ENCODE assay signal across 10 cellular contexts in genomic region chr14:68191567-68192321, GRCh38.
DNase-seq lines count a peak whose midpoint lies in the region; ATAC-seq and TF ChIP-seq lines count a peak whose summit lies in the region.
"Had no signal": no experiment of that assay in that cellular context is flagged by ENCODE, and none has a peak within 500 bp of the region (broad histone marks: within the 10 kb centered on the region; RNA-seq: fewer than 3 reads in every experiment).

No MANE protein-coding gene starts in this region.

- H3K27me3 ChIP-seq in Panc1 (ENCODE audit: control insufficient read depth, insufficient read depth, low read length) (no peaks in the 10 kb centered on the region), stomach (no peaks in the 10 kb centered on the region)

- no peak for TF ChIP-seq EP300 in stomach (IDR thresholded peaks at IDR 0.05)

- TF ChIP-seq POLR2A in stomach (IDR thresholded peaks at IDR 0.05): no peak

- BruUV-seq in Panc1 (replicated peaks; lab: Mats Ljungman, UMichigan): no TSS peak

- no peaks in the 10 kb centered on the region for H3K9me3 ChIP-seq in HEK293 (ENCODE audit: control insufficient read depth, insufficient read depth, low read depth, low read length)
- H3K9me3 ChIP-seq in Panc1 (ENCODE audit: control insufficient read depth, insufficient read depth, low read depth, low read length): no peaks in the 10 kb centered on the region
- no peaks in the 10 kb centered on the region for H3K9me3 ChIP-seq in stomach

- peaks cover 42% of the 10 kb centered on the region for H3K4me1 ChIP-seq in HEK293 (ENCODE audit: control insufficient read depth, insufficient read depth, low read length)
- no peaks in the 10 kb centered on the region; the same call in 1 of the 2 replicates for H3K4me1 ChIP-seq in Panc1 (ENCODE audit: control insufficient read depth, insufficient read depth, low read length)
- H3K4me1 ChIP-seq in stomach: peaks cover 0 to 54% (median 26%) of the 10 kb centered on the region in 4 donors

- intact Hi-C loops in Panc1 (cut with micrococcal nuclease; ENCODE audit: unreplicated experiment) (no loop called here), stomach (cut with DNase I; ENCODE audit: low total_unique reads) (no loop called here)

- H3K27ac ChIP-seq in HEK293 (ENCODE audit: extremely low read depth, low read depth, low read length) (peak overlapping the region; percentile 85), Panc1 (ENCODE audit: low read length) (peak overlapping the region; percentile 51; the same call in 1 of the 2 replicates), stomach (peak overlapping the region; percentile 56 to 85 (median 73))

- POLR2A ChIA-PET in HEK293 (lab: Yijun Ruan, JAX): no interaction called here
- POLR2A ChIA-PET in Panc1 (lab: Charles Lee): interaction anchor here (0.6 kb wide), 1 partner anchor 187 kb away, joined by 3 read pairs; no protein-coding TSS in a partner anchor

- CTCF ChIA-PET in HEK293 (lab: Yijun Ruan, JAX): no interaction called here
- CTCF ChIA-PET in Panc1 (lab: Charles Lee): interaction anchor here (0.5 kb wide), 1 partner anchor 15 kb away, joined by 4 read pairs; no protein-coding TSS in a partner anchor

- no peak for TF ChIP-seq CTCF in HEK293 (tag by site-specific recombination; IDR thresholded peaks at IDR 0.05)
- TF ChIP-seq CTCF in Panc1 (IDR thresholded peaks at IDR 0.05): no peak
- no peak for TF ChIP-seq CTCF in stomach (IDR thresholded peaks at IDR 0.05)

- H3K4me3 ChIP-seq in HEK293 (ENCODE audit: low read depth, low read length) (no peak overlapping the region), Panc1 (ENCODE audit: low read depth in 2 of 2, low read length in 2 of 2) (no peak overlapping the region), stomach (no peak overlapping the region)

- ATAC-seq in Panc1 (no peak), GM19455 (IDR thresholded peaks at IDR 0.05; ENCODE audit: unreplicated experiment) (no peak), HG03342 (IDR thresholded peaks at IDR 0.05; ENCODE audit: unreplicated experiment) (no peak), GM21619 (IDR thresholded peaks at IDR 0.05; ENCODE audit: unreplicated experiment) (no peak)
- ATAC-seq: activated CD8-positive, alpha-beta memory T cell treated with anti-CD3 and anti-CD28 coated beads, Interleukin-2, amount 10 ng/mL, durations not matched to agents 7 days and 5 days had no signal

- peak; percentile 17 for DNase-seq in Panc1 (ENCODE audit: low read depth, low spot score)
- DNase-seq in glomerular visceral epithelial cell (ENCODE audit: extremely low spot score): peak; percentile 88
- DNase-seq in stomach: no peak
- DNase-seq in AML-193 (lab: John Stamatoyannopoulos, UW): no peak
- DNase-seq: activated CD8-positive, alpha-beta memory T cell treated with anti-CD3 and anti-CD28 coated beads, Interleukin-2, amount 10 ng/mL, durations not matched to agents 7 days and 5 days; stimulated activated CD4-positive, alpha-beta T cell treated with anti-CD3 and anti-CD28 coated beads, Interleukin-4, amount 100 ng/mL, for 4 hours had no signal

- H3K36me3 ChIP-seq in HEK293 (ENCODE audit: control insufficient read depth in 2 of 2, insufficient read depth in 1 of 2, low read length in 2 of 2): no peaks in the 10 kb centered on the region
- no peaks in the 10 kb centered on the region for H3K36me3 ChIP-seq in Panc1 (ENCODE audit: control insufficient read depth, insufficient read depth, low read length)
- H3K36me3 ChIP-seq in stomach: no peaks in the 10 kb centered on the region

- in situ Hi-C loops in Panc1 (cut with HindIII; ENCODE audit: low pct_unique_long_range_greater_than_20kb, low sequenced_read_pairs): no loop called here

TF ChIP-seq in HEK293, 187 proteins besides CTCF, POLR2A, EP300 and RAD21 (continues in another document):
- TF ChIP-seq ZXDB (tag by site-specific recombination; IDR thresholded peaks at IDR 0.05) (peak; percentile 26; the same call in 1 of the 2 replicates), ZNF580 (tag by site-specific recombination; IDR thresholded peaks at IDR 0.05) (peak; percentile 38), ZNF785 (tag by site-specific recombination; IDR thresholded peaks at IDR 0.05) (no peak), ZNF561 (tag by site-specific recombination; IDR thresholded peaks at IDR 0.05; ENCODE audit: borderline replicate concordance) (0 out of 2 replicates have a peak, but pooled peaks have one; percentile 62), PRDM6 (tag by site-specific recombination; IDR thresholded peaks at IDR 0.05) (peak; percentile 93), BCL6B (tag by site-specific recombination; IDR thresholded peaks at IDR 0.05) (peak; percentile 62), FEZF1 (tag by site-specific recombination; IDR thresholded peaks at IDR 0.05) (peak; percentile 79), WT1 (tag by site-specific recombination; IDR thresholded peaks at IDR 0.05) (0 out of 2 replicates have a peak, but pooled peaks have one; percentile 42), ZNF544 (tag by site-specific recombination; IDR thresholded peaks at IDR 0.05) (no peak), ZNF350 (tag by site-specific recombination; IDR thresholded peaks at IDR 0.05) (0 out of 2 replicates have a peak, but pooled peaks have one; percentile 12), ZBTB44 (tag by site-specific recombination; IDR thresholded peaks at IDR 0.05) (peak; percentile 52), ZBTB8A (tag by site-specific recombination; IDR thresholded peaks at IDR 0.05) (no peak), ZBTB17 (tag by site-specific recombination; IDR thresholded peaks at IDR 0.05) (peak; percentile 89), IKZF3 (tag by site-specific recombination; IDR thresholded peaks at IDR 0.05) (0 out of 2 replicates have a peak, but pooled peaks have one; percentile 9), ZNF138 (tag by site-specific recombination; IDR thresholded peaks at IDR 0.05; ENCODE audit: borderline replicate concordance) (no peak), ZNF394 (tag by site-specific recombination; IDR thresholded peaks at IDR 0.05; ENCODE audit: borderline replicate concordance) (no peak), ZNF843 (tag by site-specific recombination; IDR thresholded peaks at IDR 0.05) (0 out of 2 replicates have a peak, but pooled peaks have one; percentile 16), PRDM4 (tag by site-specific recombination; IDR thresholded peaks at IDR 0.05) (0 out of 2 replicates have a peak, but pooled peaks have one; percentile 3)

Comparison
In these comparisons a context has a peak if more than half of its experiments do, and no peak if none do; other contexts are left out.
1. DNase-seq: peak in Panc1 (single experiment) and glomerular visceral epithelial cell (single experiment); none in stomach (single experiment) and AML-193 (0 of 2).
2. Peak in every context shown above with its lines, with median percentiles within 50 percentile points of each other: H3K27ac ChIP-seq.